ENCODE assay signal across 8 cellular contexts in the genomic region with DNA sequence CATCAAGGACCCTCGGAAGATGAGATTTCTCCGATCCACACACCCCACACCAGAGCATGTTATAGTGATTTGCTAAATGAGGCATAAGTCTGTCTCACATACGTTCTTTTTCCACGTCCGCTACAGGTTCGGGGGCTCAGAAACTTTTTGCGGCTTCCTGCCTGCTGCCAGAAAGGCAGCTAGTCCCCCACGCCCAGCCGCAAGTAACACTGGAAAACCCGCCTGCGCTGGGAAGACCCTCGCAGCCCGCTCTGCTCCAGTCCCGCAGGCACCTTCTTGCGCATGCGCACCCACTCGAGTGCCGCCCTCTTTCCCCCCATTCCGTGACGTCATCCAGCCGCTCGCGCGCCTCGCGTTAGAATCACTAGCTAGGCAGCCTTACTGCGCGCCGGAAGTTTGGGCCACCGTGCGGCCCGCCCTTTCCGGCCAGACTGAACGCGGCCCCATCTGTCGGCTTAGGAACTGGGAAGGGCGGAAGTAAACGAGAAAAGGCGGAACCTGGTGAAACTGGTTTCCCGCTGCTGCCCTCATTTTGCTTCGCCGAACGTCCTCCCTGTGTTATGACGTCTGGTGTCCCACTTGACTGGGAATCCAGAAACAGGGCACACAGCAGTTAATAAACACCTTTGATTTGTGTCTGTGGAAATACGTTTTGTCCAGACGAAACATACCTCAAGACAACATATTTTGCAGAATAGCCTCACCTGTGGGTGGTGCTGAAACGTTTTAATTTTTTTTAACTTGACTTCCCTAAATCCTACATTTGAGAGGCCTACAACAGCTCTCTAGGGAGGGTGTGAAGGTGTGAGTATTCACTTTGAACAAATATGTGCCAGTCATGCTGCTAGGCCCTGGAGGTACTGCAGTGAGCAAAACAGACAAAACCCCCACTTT. TPM values are rescaled to one million over a fixed set of nuclear protein-coding genes. Genes with fewer than 3 reads are reported as not detected.
A peak's percentile ranks its signal among the peaks of the same experiment; 100 is the strongest.
DNase-seq lines count a peak whose midpoint lies in the region; ATAC-seq and TF ChIP-seq lines count a peak whose summit lies in the region.

C1orf74 (minus strand) TSS at position 284 of the 894 bp plus-strand sequence. CDS start 925 bp downstream, outside the sequence.

- H3K4me1 ChIP-seq in mammary epithelial cell (ENCODE audit: insufficient read depth, low read length) (peaks cover 20% of the 10 kb centered on the region), skeletal muscle satellite cell (ENCODE audit: control insufficient read depth, insufficient read depth, low read length) (peaks cover 13% of the 10 kb centered on the region)

- DNase-seq in AG04449 (ENCODE audit: low read depth, low spot score) (peak; percentile 77), NCI-H2196 (lab: John Stamatoyannopoulos, UW; ENCODE audit: unreplicated experiment) (peak; percentile 99), mammary epithelial cell (peak; percentile 85)

- H3K4me2 ChIP-seq in mammary epithelial cell (ENCODE audit: insufficient read depth, low read depth, low read length) = peak within 1 kb of the TSS; percentile 85
- peak within 1 kb of the TSS; percentile 88 for H3K4me2 ChIP-seq in skeletal muscle satellite cell (ENCODE audit: low read length)

- intact Hi-C loops in mammary epithelial cell (cut with micrococcal nuclease) = no loop called here

- no TSS peak for BruUV-seq in mammary epithelial cell (replicated peaks; lab: Mats Ljungman, UMichigan)

- dilution Hi-C loops in mammary epithelial cell (cut with HindIII; ENCODE audit: low sequenced_read_pairs) = no loop called here

- POLR2A ChIA-PET in AG04449 (lab: Yijun Ruan, JAX) = interaction anchor here (0.5 to 1.2 kb wide), 5 partner anchors 12 to 159 kb away, joined by 3 to 10 read pairs (median 3); no protein-coding TSS in a partner anchor

- H3K9ac ChIP-seq in mammary epithelial cell (ENCODE audit: insufficient read depth, low read length) (peak within 1 kb of the TSS; percentile 92), skeletal muscle satellite cell (ENCODE audit: low read depth, low read length) (peak within 1 kb of the TSS; percentile 95)

- H3K36me3 ChIP-seq in mammary epithelial cell (ENCODE audit: insufficient read depth, low read length) (peaks cover 36% of the 10 kb centered on the region), skeletal muscle satellite cell (ENCODE audit: insufficient read depth, low read length) (no peaks in the 10 kb centered on the region)

- ATAC-seq in GM18873 (IDR thresholded peaks at IDR 0.05; ENCODE audit: low FRiP score, unreplicated experiment) = peak; percentile 92
- ATAC-seq in HG03135 (IDR thresholded peaks at IDR 0.05; ENCODE audit: unreplicated experiment) = peak; percentile 98

- in situ Hi-C loops in mammary epithelial cell (cut with MboI; ENCODE audit: low sequenced_read_pairs in 2 of 2) = no loop called here

- no peaks in the 10 kb centered on the region for H4K20me1 ChIP-seq in mammary epithelial cell (ENCODE audit: insufficient read depth, low read length)

- CTCF ChIA-PET in AG04449 (lab: Yijun Ruan, JAX) = interaction anchor here (1.3 to 2.2 kb wide), 4 partner anchors 12 to 205 kb away, joined by 4 to 9 read pairs (median 6); no protein-coding TSS in a partner anchor
- CTCF ChIA-PET in mammary epithelial cell (lab: Charles Lee; ENCODE audit: low non-redundant PET) = interaction anchor here (0.7 kb wide), 1 partner anchor 15 kb away, joined by 3 read pairs; no protein-coding TSS in a partner anchor

- H3K79me2 ChIP-seq in mammary epithelial cell (ENCODE audit: insufficient read depth, low read length) = peaks cover 49% of the 10 kb centered on the region

- peak within 1 kb of the TSS; percentile 94 for H3K4me3 ChIP-seq in AG04449 (ENCODE audit: low read depth, low read length)
- peak within 1 kb of the TSS; percentile 34 to 68 (median 62) for H3K4me3 ChIP-seq in mammary epithelial cell (replicated peaks in 1 of 3; ENCODE audit: insufficient read depth in 1 of 3, low read depth in 2 of 3, low read length in 3 of 3)
- peak within 1 kb of the TSS; percentile 77 for H3K4me3 ChIP-seq in iPS-18c (ENCODE audit: insufficient read depth, low read depth, low read length)
- H3K4me3 ChIP-seq in skeletal muscle satellite cell (ENCODE audit: low read length) = peak within 1 kb of the TSS; percentile 93

- no peak for TF ChIP-seq CTCF in AG04449 (IDR thresholded peaks at IDR 0.05; ENCODE audit: insufficient read depth, low read length, missing control alignments)
- TF ChIP-seq CTCF in VCaP (conservative IDR thresholded peaks at IDR 0.05) = no peak
- TF ChIP-seq CTCF in mammary epithelial cell (conservative IDR thresholded peaks at IDR 0.05 in 1 of 2, IDR thresholded peaks at IDR 0.05 in 1 of 2; ENCODE audit: extremely low read depth in 1 of 2, insufficient read depth in 1 of 2, low read depth in 1 of 2, low read length in 2 of 2) = no peak

- H3K27ac ChIP-seq in VCaP = peak within 1 kb of the TSS; percentile 97
- H3K27ac ChIP-seq in mammary epithelial cell (ENCODE audit: insufficient read depth, low read depth, low read length) = peak within 1 kb of the TSS; percentile 76

- H3K27me3 ChIP-seq in mammary epithelial cell (ENCODE audit: insufficient read depth, low read length) = no peaks in the 10 kb centered on the region
- H3K27me3 ChIP-seq in skeletal muscle satellite cell (ENCODE audit: control insufficient read depth, insufficient read depth, low read length) = peaks cover 24% of the 10 kb centered on the region

- 2% methylated on average over 44 of the region's 47 CpGs for WGBS in mammary epithelial cell (ENCODE audit: low coverage, missing lambda C conversion rate)

- H3K9me3 ChIP-seq in mammary epithelial cell (replicated peaks; ENCODE audit: insufficient read depth, low read length) (no peaks in the 10 kb centered on the region), iPS-18c (ENCODE audit: control insufficient read depth, insufficient read depth, low read length) (no peaks in the 10 kb centered on the region), skeletal muscle satellite cell (replicated peaks; ENCODE audit: low read length) (no peaks in the 10 kb centered on the region)

- peak within 1 kb of the TSS; percentile 65 for H2AFZ ChIP-seq in mammary epithelial cell (ENCODE audit: low read depth, low read length)

RNA-seq across cellular contexts. Expression of gene C1orf74, which starts in this region (rescaled TPM):
- 10 to 100 TPM; 29.8 to 50.1 TPM for total RNA-seq in mammary epithelial cell
- 13.2 TPM for polyA plus RNA-seq in mammary epithelial cell
- polyA minus RNA-seq in mammary epithelial cell = 28.7 TPM
- total RNA-seq in skeletal muscle satellite cell (2012; rRNA removed) = 2.8 TPM in 2 replicates

Comparison
In these comparisons a context has a peak if more than half of its experiments do, and no peak if none do; other contexts are left out.
1. Peak in every context shown above with its lines: DNase-seq, ATAC-seq, H3K4me3 ChIP-seq and H3K27ac ChIP-seq.